In genomic region chr2:101151141-101151858, GRCh38 we compare ENCODE assay signal across 8 cellular contexts. TPM values are rescaled to one million over a fixed set of nuclear protein-coding genes. Genes with fewer than 3 reads are reported as not detected.
DNase-seq lines count a peak whose midpoint lies in the region; ATAC-seq and TF ChIP-seq lines count a peak whose summit lies in the region.

TSS of gene TBC1D8 (minus strand) at chr2:101151382. CDS start at chr2:101151253, 129 bp downstream.

- peak within 1 kb of the TSS; percentile 22; the same call in 1 of the 2 replicates for H3K9ac ChIP-seq in KMS-11

- peak within 1 kb of the TSS in 1 of 2 donors; percentile 66 for H3K27ac Mint-ChIP-seq in activated naive CD4-positive, alpha-beta T cell treated with anti-CD3 and anti-CD28 coated beads, Interleukin-2, amount 50 U/mL, for 72 hours

- no peak within 1 kb of the TSS for H3K27ac ChIP-seq in KMS-11

- no peaks in the 10 kb centered on the region for H3K79me2 ChIP-seq in KMS-11 (ENCODE audit: insufficient read depth, low read depth)

- peak; percentile 68 for ATAC-seq in GM21619 (IDR thresholded peaks at IDR 0.05; ENCODE audit: unreplicated experiment)
- peak; percentile 90 to 93 for ATAC-seq in activated naive CD4-positive, alpha-beta T cell treated with anti-CD3 and anti-CD28 coated beads, Interleukin-2, amount 50 U/mL, for 72 hours

- no peaks in the 10 kb centered on the region for H3K9me3 Mint-ChIP-seq in activated naive CD4-positive, alpha-beta T cell treated with anti-CD3 and anti-CD28 coated beads, Interleukin-2, amount 50 U/mL, for 72 hours

- peaks cover 12% of the 10 kb centered on the region for H3K4me1 ChIP-seq in KMS-11 (ENCODE audit: low read depth, poor library complexity, severe bottlenecking)

- H2AFZ ChIP-seq in KMS-11 (ENCODE audit: low read depth), result peak within 1 kb of the TSS; percentile 85

- H3K36me3 Mint-ChIP-seq in activated naive CD4-positive, alpha-beta T cell treated with anti-CD3 and anti-CD28 coated beads, Interleukin-2, amount 50 U/mL, for 72 hours, result no peaks in the 10 kb centered on the region

- H3K4me3 ChIP-seq in KMS-11 (IDR thresholded peaks at IDR 0.05; ENCODE audit: insufficient read depth, low read depth, low read length), result peak within 1 kb of the TSS; percentile 37

- DNase-seq in DMS153 treated with DMSO at 0.1 percent for 48 hours (lab: John Stamatoyannopoulos, UW; ENCODE audit: unreplicated experiment) (peak; percentile 48), SK-N-DZ (ENCODE audit: low spot score) (peak; percentile 87), globus pallidus (ENCODE audit: low spot score) (peak; percentile 75), non-pigmented ciliary epithelial cell (ENCODE audit: low read depth) (peak; percentile 15)
- peak; percentile 71 to 80 for DNase-seq in activated naive CD4-positive, alpha-beta T cell treated with anti-CD3 and anti-CD28 coated beads, Interleukin-2, amount 50 U/mL, for 72 hours (ENCODE audit: low spot score in 2 of 2)

- peak within 1 kb of the TSS; percentile 92 for H3K4me2 ChIP-seq in KMS-11

- H4K20me1 ChIP-seq in KMS-11 (ENCODE audit: insufficient read depth), result no peaks in the 10 kb centered on the region

- TF ChIP-seq CTCF in KMS-11 (conservative IDR thresholded peaks at IDR 0.05; ENCODE audit: low read depth, low read length) (no peak), subcutaneous adipose tissue (IDR thresholded peaks at IDR 0.05; ENCODE audit: low read depth) (no peak)

- 0 out of 2 replicates have a peak, but pooled peaks cover 3% of the 10 kb centered on the region for H3K27me3 ChIP-seq in KMS-11 (ENCODE audit: insufficient read depth, low read depth)

- no peaks in the 10 kb centered on the region for H3K36me3 ChIP-seq in KMS-11 (ENCODE audit: insufficient read depth)

RNA-seq across cellular contexts. Expression of gene TBC1D8, which starts in this region (rescaled TPM):
- polyA plus RNA-seq in SK-N-DZ (2014; cell fraction: cytosol; rRNA removed), result 11.0 and 15.7 TPM in 2 replicates
- polyA plus RNA-seq in SK-N-DZ (2014; cell fraction: nucleus; rRNA removed), result 37.5 and 50.8 TPM in 2 replicates
- total RNA-seq in activated naive CD4-positive, alpha-beta T cell treated with anti-CD3 and anti-CD28 coated beads, Interleukin-2, amount 50 U/mL, for 72 hours, result 10 to 100 TPM in 1 of 2 donors, 1 to 10 TPM in 1; 2.6 to 12.1 TPM
- 100 to 1,000 TPM in 1 of 4 donors, 10 to 100 TPM in 3; 21.2 to 119 (median 32.0) TPM for total RNA-seq in subcutaneous adipose tissue

Comparison
In these comparisons a context has a peak if more than half of its experiments do, and no peak if none do; other contexts are left out.
1. DNase-seq: peak in every context shown above with its lines; median percentile 87 in SK-N-DZ; 76 in activated naive CD4-positive, alpha-beta T cell treated with anti-CD3 and anti-CD28 coated beads, Interleukin-2, amount 50 U/mL, for 72 hours; 75 in globus pallidus; 48 in DMS153 treated with DMSO at 0.1 percent for 48 hours; 15 in non-pigmented ciliary epithelial cell.